Comparison of ENCODE assay signal across 9 cellular contexts in genomic region chr1:110872745-110873435, GRCh38. TPM values are rescaled to one million over a fixed set of nuclear protein-coding genes. Genes with fewer than 3 reads are reported as not detected.
A peak's percentile ranks its signal among the peaks of the same experiment; 100 is the strongest.
DNase-seq lines count a peak whose midpoint lies in the region; ATAC-seq and TF ChIP-seq lines count a peak whose summit lies in the region.
"Had no signal": no experiment of that assay in that cellular context is flagged by ENCODE, and none has a peak within 500 bp of the region (broad histone marks: within the 10 kb centered on the region; RNA-seq: fewer than 3 reads in every experiment).

CD53 (plus strand) TSS chr1:110873148; CDS start chr1:110891409, 18,261 bp downstream.

- DNase-seq in activated T-cell treated with anti-CD3 and anti-CD28 coated beads for 24 hours (ENCODE audit: low read depth): peak; percentile 37
- no peak for DNase-seq in activated T-cell treated with anti-CD3 and anti-CD28 coated beads, Interleukin-2, amount 50 U/mL, for 1 hour
- DNase-seq in UCSD-AML1 (lab: John Stamatoyannopoulos, UW; ENCODE audit: unreplicated experiment): peak; percentile 19
- DNase-seq in endothelial cell (ENCODE audit: low spot score): no peak
- DNase-seq in dermis blood vessel endothelial cell: no peak
- DNase-seq in NCI-H1417 treated with DMSO at 0.1 percent for 48 hours (lab: John Stamatoyannopoulos, UW): no peak

- ATAC-seq in HG03103 (IDR thresholded peaks at IDR 0.05; ENCODE audit: low read depth, unreplicated experiment): peak; percentile 51
- peak; percentile 86 for ATAC-seq in stimulated activated memory B cell treated with anti-CD40 and anti-IgM and Interleukin-4, amounts not matched to agents 10 μg/mL and 1 μg/mL and 100 μg/mL, for 72 hours

- peak within 1 kb of the TSS; percentile 68 for H3K27ac Mint-ChIP-seq in endothelial cell (ENCODE audit: unreplicated experiment)
- peak within 1 kb of the TSS; percentile 86 for H3K27ac Mint-ChIP-seq in stimulated activated memory B cell treated with anti-CD40 and anti-IgM and Interleukin-4, amounts not matched to agents 10 μg/mL and 1 μg/mL and 100 μg/mL, for 72 hours

- no peaks in the 10 kb centered on the region for H3K27me3 Mint-ChIP-seq in endothelial cell (ENCODE audit: unreplicated experiment)
- H3K27me3 Mint-ChIP-seq in stimulated activated memory B cell treated with anti-CD40 and anti-IgM and Interleukin-4, amounts not matched to agents 10 μg/mL and 1 μg/mL and 100 μg/mL, for 72 hours: no peaks in the 10 kb centered on the region

- peak within 1 kb of the TSS; percentile 44 for H3K4me3 Mint-ChIP-seq in endothelial cell (ENCODE audit: unreplicated experiment)
- peak within 1 kb of the TSS; percentile 95 for H3K4me3 Mint-ChIP-seq in stimulated activated memory B cell treated with anti-CD40 and anti-IgM and Interleukin-4, amounts not matched to agents 10 μg/mL and 1 μg/mL and 100 μg/mL, for 72 hours
- H3K4me3 Mint-ChIP-seq: neural crest cell had no signal

- TF ChIP-seq CTCF in endothelial cell (IDR thresholded peaks at IDR 0.05; ENCODE audit: unreplicated experiment): no peak

- H3K36me3 Mint-ChIP-seq in endothelial cell (ENCODE audit: low read depth, unreplicated experiment): no peaks in the 10 kb centered on the region
- peaks cover 24% of the 10 kb centered on the region for H3K36me3 Mint-ChIP-seq in stimulated activated memory B cell treated with anti-CD40 and anti-IgM and Interleukin-4, amounts not matched to agents 10 μg/mL and 1 μg/mL and 100 μg/mL, for 72 hours

- no peaks in the 10 kb centered on the region for H3K9me3 Mint-ChIP-seq in endothelial cell (ENCODE audit: unreplicated experiment)
- H3K9me3 Mint-ChIP-seq in stimulated activated memory B cell treated with anti-CD40 and anti-IgM and Interleukin-4, amounts not matched to agents 10 μg/mL and 1 μg/mL and 100 μg/mL, for 72 hours: no peaks in the 10 kb centered on the region

- peaks cover 28% of the 10 kb centered on the region for H3K4me1 Mint-ChIP-seq in endothelial cell (ENCODE audit: unreplicated experiment)
- H3K4me1 Mint-ChIP-seq in stimulated activated memory B cell treated with anti-CD40 and anti-IgM and Interleukin-4, amounts not matched to agents 10 μg/mL and 1 μg/mL and 100 μg/mL, for 72 hours: peaks cover 63% of the 10 kb centered on the region
- H3K4me1 Mint-ChIP-seq: neural crest cell had no signal

RNA-seq across cellular contexts. Expression of gene CD53, which starts in this region (rescaled TPM):
- total RNA-seq in endothelial cell (ENCODE audit: unreplicated experiment) (20.6 TPM), dermis blood vessel endothelial cell (not detected in 2 replicates)
- total RNA-seq: neural crest cell had no signal

Comparison
In these comparisons a context has a peak if more than half of its experiments do, and no peak if none do; other contexts are left out.
1. RNA of gene CD53 (total RNA-seq): 20.6 TPM in endothelial cell (single experiment); not detected in dermis blood vessel endothelial cell; every median in the first group is over 10 times any median in the second.
2. DNase-seq: peak in activated T-cell treated with anti-CD3 and anti-CD28 coated beads for 24 hours (single experiment) and UCSD-AML1 (single experiment); none in activated T-cell treated with anti-CD3 and anti-CD28 coated beads, Interleukin-2, amount 50 U/mL, for 1 hour (single experiment), endothelial cell (single experiment), dermis blood vessel endothelial cell (single experiment) and NCI-H1417 treated with DMSO at 0.1 percent for 48 hours (single experiment).